ENCODE assay signal across 9 cellular contexts in genomic region chr2:99881901-99882591, GRCh38.
DNase-seq lines count a peak whose midpoint lies in the region; ATAC-seq lines count a peak whose summit lies in the region.
"Had no signal": no experiment of that assay in that cellular context is flagged by ENCODE, and none has a peak within 500 bp of the region (broad histone marks: within the 10 kb centered on the region; RNA-seq: fewer than 3 reads in every experiment).

No MANE protein-coding gene starts in this region.

- H3K36me3 ChIP-seq in neuron (ENCODE audit: insufficient read depth, low read length) = no peaks in the 10 kb centered on the region

- H2AFZ ChIP-seq in neuron (ENCODE audit: low read depth, low read length) = peak overlapping the region; percentile 8

- peak; percentile 97 for DNase-seq in EH (ENCODE audit: low read depth)
- peak; percentile 66 for DNase-seq in NCI-H2081 treated with DMSO at 0.1 percent for 48 hours (lab: John Stamatoyannopoulos, UW)
- DNase-seq in dermis microvascular lymphatic vessel endothelial cell (ENCODE audit: low read depth in 2 of 2) = peak; percentile 59 to 80
- DNase-seq in pons (ENCODE audit: low spot score) = no peak
- DNase-seq in DMS79 (lab: John Stamatoyannopoulos, UW) = no peak
- DNase-seq: T-helper 2 cell had no signal

- H3K4me3 ChIP-seq in neuron (ENCODE audit: low read length) = peak overlapping the region; percentile 16

- no peaks in the 10 kb centered on the region for H3K9me3 ChIP-seq in neuron (ENCODE audit: low read length)

- H3K27me3 ChIP-seq in neuron (ENCODE audit: insufficient read depth, low read length) = no peaks in the 10 kb centered on the region

- no peak for ATAC-seq in GM19324 (IDR thresholded peaks at IDR 0.05; ENCODE audit: low FRiP score, unreplicated experiment)
- ATAC-seq in GM21515 (IDR thresholded peaks at IDR 0.05; ENCODE audit: unreplicated experiment) = no peak

- peaks cover 53% of the 10 kb centered on the region for H3K4me1 ChIP-seq in neuron (ENCODE audit: insufficient read depth, low read length)

Comparison
In these comparisons a context has a peak if more than half of its experiments do, and no peak if none do; other contexts are left out.
1. DNase-seq: peak in EH (single experiment), NCI-H2081 treated with DMSO at 0.1 percent for 48 hours (single experiment) and dermis microvascular lymphatic vessel endothelial cell (2 of 2); none in pons (single experiment) and DMS79 (single experiment).